In the genomic region with DNA sequence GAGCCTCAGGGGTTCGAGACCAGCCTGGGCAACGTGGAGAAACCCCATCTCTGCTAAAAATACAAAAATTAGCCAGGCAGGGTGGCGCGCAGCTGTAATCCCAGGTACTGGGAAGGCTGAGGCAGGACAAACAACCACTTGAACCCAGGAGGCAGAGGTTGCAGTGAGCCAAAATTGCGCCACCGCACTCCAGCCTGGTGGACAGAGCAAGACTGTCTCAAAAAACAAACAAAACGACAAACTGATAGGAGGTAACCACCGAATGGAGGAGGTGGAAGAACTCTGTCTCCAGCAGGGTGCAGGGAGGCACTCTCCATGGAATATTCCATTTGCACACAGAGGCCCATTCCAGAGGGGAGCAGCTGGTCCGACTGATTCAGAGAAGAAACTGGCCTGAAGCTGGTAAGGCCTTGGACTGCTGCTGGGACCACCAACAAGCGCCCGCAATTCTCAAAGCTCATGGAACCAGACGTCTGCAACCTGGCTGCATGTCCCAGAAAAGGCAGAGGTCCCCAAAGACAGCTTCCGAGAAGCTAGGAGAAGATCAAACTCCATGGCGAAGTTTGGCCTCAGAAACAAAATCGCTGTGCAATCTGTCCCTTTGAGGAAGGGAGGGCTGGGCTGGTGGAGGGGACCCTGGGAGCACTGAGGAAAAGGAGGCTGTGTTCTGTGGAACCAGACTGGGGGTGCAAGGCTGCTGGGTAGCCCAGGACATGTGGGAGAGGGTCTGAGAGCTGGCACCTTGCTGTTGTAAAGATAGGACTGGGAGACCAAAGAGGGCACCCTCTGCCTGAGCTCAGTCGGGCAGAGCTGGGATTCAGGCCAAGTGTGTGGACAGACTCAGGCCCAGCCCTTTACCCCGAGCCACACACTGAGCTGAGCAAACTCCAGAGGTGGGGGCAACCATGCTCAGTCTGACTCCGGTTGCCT, we compare ENCODE assay signal across 26 cellular contexts. TPM values are rescaled to one million over a fixed set of nuclear protein-coding genes. Genes with fewer than 3 reads are reported as not detected.
DNase-seq lines count a peak whose midpoint lies in the region; ATAC-seq and TF ChIP-seq lines count a peak whose summit lies in the region.
"Had no signal": no experiment of that assay in that cellular context is flagged by ENCODE, and none has a peak within 500 bp of the region (broad histone marks: within the 10 kb centered on the region; RNA-seq: fewer than 3 reads in every experiment).

No MANE protein-coding gene starts in this region.

- H4K20me1 ChIP-seq in PC-9 (ENCODE audit: insufficient read depth) (no peaks in the 10 kb centered on the region), osteoblast (ENCODE audit: insufficient read depth, low read length) (no peaks in the 10 kb centered on the region)

- no peak overlapping the region for H2AFZ ChIP-seq in PC-9
- no peak overlapping the region for H2AFZ ChIP-seq in osteoblast (ENCODE audit: low read length)

- CTCF ChIA-PET in HEK293 (lab: Yijun Ruan, JAX), result no interaction called here
- CTCF ChIA-PET in PC-9 (lab: Charles Lee), result no interaction called here

- no peak overlapping the region for H3K27ac ChIP-seq in HEK293 (ENCODE audit: extremely low read depth, low read depth, low read length)
- no peak overlapping the region for H3K27ac ChIP-seq in PC-9
- no peak overlapping the region for H3K27ac ChIP-seq in osteoblast (ENCODE audit: low read depth, low read length)
- H3K27ac ChIP-seq: gastrocnemius medialis, KMS-11, sigmoid colon had no signal

- POLR2A ChIA-PET in HEK293 (lab: Yijun Ruan, JAX) (interaction anchor here (0.6 kb wide), 1 partner anchor 85 kb away, joined by 3 read pairs; no protein-coding TSS in a partner anchor), PC-9 (lab: Charles Lee; ENCODE audit: unreplicated experiment) (no interaction called here)

- no peak for ATAC-seq in GM18517 (IDR thresholded peaks at IDR 0.05; ENCODE audit: unreplicated experiment)
- no peak for ATAC-seq in GM21723 (IDR thresholded peaks at IDR 0.05; ENCODE audit: unreplicated experiment)
- ATAC-seq: activated CD8-positive, alpha-beta T cell treated with anti-CD3 and anti-CD28 coated beads for 36 hours; stimulated activated naive B cell treated with anti-CD40 and anti-IgM and Interleukin-4, amounts not matched to agents 10 μg/mL and 1 μg/mL and 100 μg/mL, for 72 hours had no signal

- no peaks in the 10 kb centered on the region for H3K9me3 ChIP-seq in HEK293 (ENCODE audit: control insufficient read depth, insufficient read depth, low read depth, low read length)
- H3K9me3 ChIP-seq in PC-9 (ENCODE audit: insufficient read depth, low read depth), result no peaks in the 10 kb centered on the region
- H3K9me3 ChIP-seq in osteoblast (ENCODE audit: low read depth, low read length), result no peaks in the 10 kb centered on the region
- H3K9me3 ChIP-seq: gastrocnemius medialis, sigmoid colon had no signal

- TF ChIP-seq CTCF in HEK293 (tag by site-specific recombination; IDR thresholded peaks at IDR 0.05) (no peak), PC-9 (conservative IDR thresholded peaks at IDR 0.05) (no peak), osteoblast (IDR thresholded peaks at IDR 0.05; ENCODE audit: extremely low read depth, low read depth, low read length) (no peak)

- no peaks in the 10 kb centered on the region for H3K79me2 ChIP-seq in PC-9 (ENCODE audit: low read depth)
- no peaks in the 10 kb centered on the region for H3K79me2 ChIP-seq in osteoblast (ENCODE audit: insufficient read depth, low read length)

- H3K36me3 ChIP-seq in HEK293 (ENCODE audit: control insufficient read depth in 2 of 2, insufficient read depth in 1 of 2, low read length in 2 of 2), result peaks cover 0 to 4% of the 10 kb centered on the region in 2 experiments; a peak in 1 of 3 replicates
- H3K36me3 ChIP-seq in PC-9 (ENCODE audit: low read depth), result no peaks in the 10 kb centered on the region
- H3K36me3 ChIP-seq in osteoblast (ENCODE audit: insufficient read depth, low read length), result peaks cover 4% of the 10 kb centered on the region

- DNase-seq in PC-9 (peak; percentile 11 to 31), kidney tubule cell (ENCODE audit: low spot score) (peak; percentile 18), osteoblast (ENCODE audit: insufficient read length, low spot score, missing footprints) (peak; percentile 55), SKM-1 treated with dmso at 0.1 percent for 144 hours (lab: John Stamatoyannopoulos, UW; ENCODE audit: unreplicated experiment) (no peak), NCI-H2227 (lab: John Stamatoyannopoulos, UW; ENCODE audit: unreplicated experiment) (no peak)
- DNase-seq: activated CD4-positive, CD25-positive, alpha-beta regulatory T cell; activated CD8-positive, alpha-beta T cell treated with anti-CD3 and anti-CD28 coated beads for 36 hours; activated naive CD8-positive, alpha-beta T cell treated with anti-CD3 and anti-CD28 coated beads for 36 hours; C1 segment of cervical spinal cord; central memory CD4-positive, alpha-beta T cell; dermis blood vessel endothelial cell; DMS79 treated with DMSO at 0.1 percent for 48 hours; gastrocnemius medialis; GF-D8; H9; mammary epithelial cell; NCI-H1417; NCI-H2029 treated with DMSO at 0.1 percent for 48 hours; NCI-H345; NCI-H774; sigmoid colon; stimulated activated naive B cell treated with anti-CD40 and anti-IgM and Interleukin-4, amounts not matched to agents 10 μg/mL and 1 μg/mL and 100 μg/mL, for 72 hours had no signal

- intact Hi-C loops in PC-9 (cut with micrococcal nuclease; ENCODE audit: unreplicated experiment), result no loop called here

- peak overlapping the region; percentile 21 for H3K4me2 ChIP-seq in PC-9
- no peak overlapping the region for H3K4me2 ChIP-seq in osteoblast (ENCODE audit: insufficient read depth, low read length)
- H3K4me2 ChIP-seq: KMS-11 had no signal

- no peak overlapping the region for H3K4me3 ChIP-seq in HEK293 (ENCODE audit: low read depth, low read length)
- no peak overlapping the region for H3K4me3 ChIP-seq in PC-9
- no peak overlapping the region for H3K4me3 ChIP-seq in osteoblast (ENCODE audit: insufficient read depth, low read length)
- H3K4me3 ChIP-seq: gastrocnemius medialis, sigmoid colon had no signal

- no peaks in the 10 kb centered on the region for H3K27me3 ChIP-seq in PC-9 (ENCODE audit: insufficient read depth, low read depth)
- no peaks in the 10 kb centered on the region for H3K27me3 ChIP-seq in osteoblast (ENCODE audit: insufficient read depth, low read length)
- H3K27me3 ChIP-seq: gastrocnemius medialis, sigmoid colon had no signal

- H3F3A ChIP-seq in PC-9 (ENCODE audit: insufficient read depth, low read depth), result peaks cover 14% of the 10 kb centered on the region; the same call in 1 of the 2 replicates

- BruUV-seq in PC-9 (replicated peaks; lab: Mats Ljungman, UMichigan), result no TSS peak

- H3K4me1 ChIP-seq in HEK293 (ENCODE audit: control insufficient read depth, insufficient read depth, low read length) (no peaks in the 10 kb centered on the region), PC-9 (replicated peaks; ENCODE audit: insufficient read depth) (peaks cover 52% of the 10 kb centered on the region), osteoblast (ENCODE audit: insufficient read depth, low read length) (no peaks in the 10 kb centered on the region)
- H3K4me1 ChIP-seq: sigmoid colon had no signal

- H3K9me2 ChIP-seq in PC-9 (ENCODE audit: insufficient read depth), result no peaks in the 10 kb centered on the region

TF ChIP-seq in HEK293, 187 proteins besides CTCF, POLR2A, EP300 and RAD21:
- TF ChIP-seq GLI2 (tag by site-specific recombination; IDR thresholded peaks at IDR 0.05; ENCODE audit: borderline replicate concordance, low read depth) (no peak), PRDM10 (tag by site-specific recombination; IDR thresholded peaks at IDR 0.05) (peak; percentile 34; the same call in 1 of the 2 replicates)

RNA-seq across cellular contexts. Expression of gene SLC25A42, which starts 35.2 kb away (rescaled TPM):
- total RNA-seq in PC-9 (2021) (5.8 and 6.9 TPM in 2 replicates), osteoblast (5.4 and 5.6 TPM in 2 replicates)

RNA-seq across cellular contexts. Expression of gene TMEM161A, which starts 39.3 kb away (rescaled TPM):
- total RNA-seq in PC-9 (2021) (41.1 and 53.6 TPM in 2 replicates), osteoblast (13.8 and 15.9 TPM in 2 replicates)

Comparison
In these comparisons a context has a peak if more than half of its experiments do, and no peak if none do; other contexts are left out.
1. DNase-seq: peak in PC-9 (2 of 2), kidney tubule cell (single experiment) and osteoblast (single experiment); none in SKM-1 treated with dmso at 0.1 percent for 144 hours (single experiment) and NCI-H2227 (single experiment).